In the genomic region with DNA sequence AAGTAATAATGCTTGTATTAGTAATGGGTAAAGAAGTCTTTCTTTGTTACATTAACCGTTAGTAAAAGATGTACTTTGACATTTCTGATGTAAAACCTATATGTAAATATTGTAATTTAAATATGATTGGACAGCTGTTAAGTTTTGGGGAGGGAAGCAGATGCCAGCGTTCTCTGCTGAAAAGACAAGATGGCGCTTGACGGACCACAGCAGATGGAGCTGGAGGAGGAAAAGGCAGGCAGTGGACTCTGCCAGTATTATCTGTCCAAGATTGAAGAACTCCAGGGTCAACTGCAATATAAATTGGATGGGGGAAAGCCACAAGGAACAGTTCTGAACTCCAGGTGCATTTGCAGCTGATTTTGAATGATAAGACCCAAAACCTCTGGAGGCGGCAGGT, we compare ENCODE assay signal across 13 cellular contexts.
A peak's percentile ranks its signal among the peaks of the same experiment; 100 is the strongest.
DNase-seq lines count a peak whose midpoint lies in the region; TF ChIP-seq lines count a peak whose summit lies in the region.
"Had no signal": no experiment of that assay in that cellular context is flagged by ENCODE, and none has a peak within 500 bp of the region (broad histone marks: within the 10 kb centered on the region; RNA-seq: fewer than 3 reads in every experiment).

No MANE protein-coding gene starts in this region.

- H3K4me3 Mint-ChIP-seq in glutamatergic neuron (ENCODE audit: unreplicated experiment) = no peak overlapping the region
- H3K4me3 Mint-ChIP-seq: B cell; CD4-positive, alpha-beta T cell; CD8-positive, alpha-beta T cell had no signal

- DNase-seq in DMS 273 (lab: John Stamatoyannopoulos, UW; ENCODE audit: unreplicated experiment) (peak; percentile 32), DMS 273 treated with DMSO at 0.1 percent for 48 hours (lab: John Stamatoyannopoulos, UW) (no peak), glutamatergic neuron (no peak), globus pallidus (ENCODE audit: low spot score) (no peak)
- no peak for DNase-seq in stimulated activated CD4-positive, alpha-beta T cell treated with anti-CD3 and anti-CD28 coated beads, Interleukin-12 subunit alpha, Interleukin-12 subunit beta, amount 100 ng/mL, for 4 hours
- DNase-seq: AML-193; Caco-2; Calu3; CD4-positive, alpha-beta T cell; CD8-positive, alpha-beta T cell; DMS79 treated with DMSO at 0.1 percent for 48 hours; GF-D8 had no signal

- no peaks in the 10 kb centered on the region for H3K27me3 Mint-ChIP-seq in glutamatergic neuron (ENCODE audit: unreplicated experiment)
- H3K27me3 Mint-ChIP-seq: B cell; CD4-positive, alpha-beta T cell had no signal

- H3K36me3 Mint-ChIP-seq in glutamatergic neuron (ENCODE audit: unreplicated experiment) = peaks cover 5% of the 10 kb centered on the region

- H3K9me3 Mint-ChIP-seq in glutamatergic neuron (ENCODE audit: unreplicated experiment) = peaks cover 2% of the 10 kb centered on the region
- H3K9me3 Mint-ChIP-seq: CD4-positive, alpha-beta T cell; CD8-positive, alpha-beta T cell had no signal

- TF ChIP-seq CTCF in glutamatergic neuron (IDR thresholded peaks at IDR 0.05; ENCODE audit: partially characterized antibody, unreplicated experiment) = no peak

- H3K4me1 Mint-ChIP-seq in glutamatergic neuron (ENCODE audit: low read depth, unreplicated experiment) = peaks cover 13% of the 10 kb centered on the region

- peak overlapping the region; percentile 43 for H3K27ac Mint-ChIP-seq in glutamatergic neuron (ENCODE audit: unreplicated experiment)
- H3K27ac Mint-ChIP-seq: B cell; CD4-positive, alpha-beta T cell; CD8-positive, alpha-beta T cell had no signal
